7 cellular contexts compared by ENCODE assay signal in the genomic region with DNA sequence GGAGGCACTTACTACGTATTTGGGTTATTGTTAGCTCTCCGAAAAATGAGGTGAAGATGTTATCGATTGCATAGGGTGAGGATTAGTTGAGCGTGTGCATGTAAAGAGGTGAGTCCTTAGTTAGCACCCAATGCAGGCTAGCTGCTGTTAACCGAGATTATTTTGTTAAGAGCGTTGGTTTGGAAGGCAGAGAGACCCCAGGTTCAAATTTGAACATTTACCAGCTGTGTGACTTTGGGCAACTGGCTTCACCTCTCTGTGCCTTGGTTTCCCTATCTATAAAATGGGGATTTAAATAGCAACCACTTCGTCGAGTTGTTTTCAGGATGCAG. TPM values are rescaled to one million over a fixed set of nuclear protein-coding genes. Genes with fewer than 3 reads are reported as not detected.
A peak's percentile ranks its signal among the peaks of the same experiment; 100 is the strongest.
DNase-seq lines count a peak whose midpoint lies in the region; TF ChIP-seq lines count a peak whose summit lies in the region.

No MANE protein-coding gene starts in this region.

- TF ChIP-seq CTCF in H9 (conservative IDR thresholded peaks at IDR 0.05) (no peak), RWPE1 (conservative IDR thresholded peaks at IDR 0.05; ENCODE audit: low read depth) (no peak), fibroblast of the aortic adventitia (IDR thresholded peaks at IDR 0.05; ENCODE audit: insufficient read depth, low read length) (no peak)

- H2BK15ac ChIP-seq in H9 (ENCODE audit: low read depth, low read length): no peak overlapping the region

- H3K18ac ChIP-seq in H9 (ENCODE audit: insufficient read length, low read depth, low read length): no peak overlapping the region

- H3K9me3 Mint-ChIP-seq in H9: no peaks in the 10 kb centered on the region; a peak in 1 of 5 replicates

- H3K27ac ChIP-seq in H9 (ENCODE audit: insufficient read length, low read depth, low read length) (no peak overlapping the region), RWPE1 (peak overlapping the region; percentile 79)

- WGBS in H9 (ENCODE audit: extremely low coverage, insufficient read length, low lambda C conversion rate): no CpG with 5 or more reads among the region's 8 CpGs

- no peaks in the 10 kb centered on the region for H3K36me3 ChIP-seq in skeletal muscle satellite cell (ENCODE audit: insufficient read depth, low read length)

- H3K79me1 ChIP-seq in H9 (ENCODE audit: insufficient read depth, low read depth, low read length, poor library complexity, severe bottlenecking): no peaks in the 10 kb centered on the region

- H3T11ph ChIP-seq in H9 (ENCODE audit: low read length): no peak overlapping the region

- peaks cover 0 to 6% (median 2%) of the 10 kb centered on the region in 3 experiments; a peak in 4 of 7 replicates for H3K36me3 Mint-ChIP-seq in H9 (ENCODE audit: insufficient read depth in 1 of 3, low read depth in 3 of 3)

- no peak overlapping the region; a peak in 1 of 7 replicates for H3K27ac Mint-ChIP-seq in H9

- CTCF ChIA-PET in RWPE1 (lab: Yijun Ruan, JAX): interaction anchor here (0.7 to 1.1 kb wide), 2 partner anchors 23 to 159 kb away, joined by 4 read pairs; no protein-coding TSS in a partner anchor

- no peak overlapping the region for H4K8ac ChIP-seq in H9 (replicated peaks; ENCODE audit: insufficient read length, low read depth, low read length)

- H3K27me3 Mint-ChIP-seq in H9 (ENCODE audit: low read depth): no peaks in the 10 kb centered on the region

- POLR2A ChIA-PET in RWPE1 (lab: Yijun Ruan, JAX; ENCODE audit: low non-redundant PET): interaction anchor here (0.9 to 1.2 kb wide), 2 partner anchors 24 to 83 kb away, joined by 3 read pairs; no protein-coding TSS in a partner anchor

- H3K4me1 ChIP-seq in H9 (ENCODE audit: insufficient read depth, low read length) (peaks cover 13% of the 10 kb centered on the region; the same call in 1 of the 2 replicates), skeletal muscle satellite cell (ENCODE audit: control insufficient read depth, insufficient read depth, low read length) (peaks cover 25% of the 10 kb centered on the region)

- no peak overlapping the region for H2BK12ac ChIP-seq in H9 (ENCODE audit: insufficient read length, low read depth, low read length)

- H3K9me3 ChIP-seq in H9 (ENCODE audit: control insufficient read depth, low read depth, low read length): no peaks in the 10 kb centered on the region
- no peaks in the 10 kb centered on the region for H3K9me3 ChIP-seq in skeletal muscle satellite cell (replicated peaks; ENCODE audit: low read length)

- DNase-seq in H9 (no peak), RWPE1 (ENCODE audit: low spot score) (no peak), fibroblast of the aortic adventitia (ENCODE audit: low read depth) (no peak), OCI-M1 (lab: John Stamatoyannopoulos, UW) (no peak), D341Med (ENCODE audit: low spot score) (no peak)
- DNase-seq in stimulated activated CD4-positive, alpha-beta T cell treated with anti-CD3 and anti-CD28 coated beads, Interleukin-2, amount 100 ng/mL, for 48 hours: no peak

- no peak overlapping the region for H2AFZ ChIP-seq in H9 (ENCODE audit: low read length)

- no peak overlapping the region for H4K5ac ChIP-seq in H9 (ENCODE audit: insufficient read length, low read depth, low read length)

- H3K4me1 Mint-ChIP-seq in H9: peaks cover 37 to 39% of the 10 kb centered on the region in 2 experiments

- no peak overlapping the region for H2BK5ac ChIP-seq in H9 (ENCODE audit: insufficient read length, low read length)

- no peak overlapping the region for H2BK20ac ChIP-seq in H9 (ENCODE audit: low read depth, low read length, poor library complexity, severe bottlenecking)

- H3K4ac ChIP-seq in H9 (ENCODE audit: low read depth, low read length): no peak overlapping the region

- H3K4me3 Mint-ChIP-seq in H9: peak overlapping the region; percentile 87 to 93

- H3K79me2 ChIP-seq in H9 (ENCODE audit: insufficient read depth, low read length): peaks cover 11% of the 10 kb centered on the region; the same call in 1 of the 2 replicates

- H3K4me2 ChIP-seq in H9 (ENCODE audit: insufficient read depth, insufficient read length, low read length) (peak overlapping the region; percentile 93), skeletal muscle satellite cell (ENCODE audit: low read length) (peak overlapping the region; percentile 91)

- no peaks in the 10 kb centered on the region for H4K20me1 ChIP-seq in H9 (ENCODE audit: control insufficient read depth, insufficient read depth, insufficient read length)

- peaks cover 10% of the 10 kb centered on the region for H3K23me2 ChIP-seq in H9 (ENCODE audit: insufficient read length, low read depth, low read length, poor library complexity, severe bottlenecking)

- no peak overlapping the region for H3K23ac ChIP-seq in H9 (ENCODE audit: insufficient read length, low read depth, low read length)

- H3K9ac ChIP-seq in H9 (ENCODE audit: extremely low read depth, insufficient read length, low read length): peak overlapping the region; percentile 57
- peak overlapping the region; percentile 91 for H3K9ac ChIP-seq in skeletal muscle satellite cell (ENCODE audit: low read depth, low read length)

- H3K27me3 ChIP-seq in H9 (ENCODE audit: insufficient read depth, low read length) (no peaks in the 10 kb centered on the region), skeletal muscle satellite cell (ENCODE audit: control insufficient read depth, insufficient read depth, low read length) (no peaks in the 10 kb centered on the region)

- no peak overlapping the region for H2AK5ac ChIP-seq in H9 (ENCODE audit: insufficient read length, low read length)

- no peak overlapping the region for H3K56ac ChIP-seq in H9 (ENCODE audit: insufficient read length, low read depth, low read length)

- no peak overlapping the region for H3K14ac ChIP-seq in H9 (ENCODE audit: insufficient read depth, low read length)

- H2BK120ac ChIP-seq in H9 (ENCODE audit: low read depth, low read length, poor library complexity, severe bottlenecking): no peak overlapping the region

- H4K91ac ChIP-seq in H9 (ENCODE audit: insufficient read length, low read depth, low read length): no peak overlapping the region

- H3K4me3 ChIP-seq in fibroblast of the aortic adventitia (ENCODE audit: low read depth, low read length) (peak overlapping the region; percentile 86), skeletal muscle satellite cell (ENCODE audit: low read length) (peak overlapping the region; percentile 90)

RNA-seq across cellular contexts. Expression of a gene that starts 0.7 kb away (rescaled TPM):
- total RNA-seq in H9 (2021): 40.1 and 41.9 TPM in 2 replicates
- total RNA-seq in fibroblast of the aortic adventitia (ENCODE audit: low replicate concordance): 12.3 and 28.9 TPM in 2 replicates
- total RNA-seq in skeletal muscle satellite cell (2012; rRNA removed): 29.9 and 31.7 TPM in 2 replicates

RNA-seq across cellular contexts. Expression of a gene that starts 1.3 kb away (rescaled TPM):
- total RNA-seq in H9 (2021) (not detected in 2 replicates), fibroblast of the aortic adventitia (ENCODE audit: low replicate concordance) (not detected in 2 replicates)
- not detected in 2 replicates for total RNA-seq in skeletal muscle satellite cell (2012; rRNA removed)
